Comparison of ENCODE assay signal across 8 cellular contexts in genomic region chr14:30005114-30005698, GRCh38.
DNase-seq lines count a peak whose midpoint lies in the region; ATAC-seq, FAIRE-seq and TF ChIP-seq lines count a peak whose summit lies in the region.

No MANE protein-coding gene starts in this region.

- CTCF ChIA-PET in activated CD4-positive, alpha-beta memory T cell treated with anti-CD3 and anti-CD28 coated beads, Interleukin-2, amount 10 ng/mL, durations not matched to agents 7 days and 5 days (lab: Charles Lee) = no interaction called here

- FAIRE-seq in frontal cortex (lab: Jason Lieb, UNC) = peak; percentile 10

- no peak overlapping the region for H3K4me3 ChIP-seq in AG09309 (ENCODE audit: control insufficient read depth, low read depth, low read length)

- DNase-seq in AG09309 (ENCODE audit: low read depth) (peak; percentile 52), NCI-H1105 treated with DMSO at 0.1 percent for 48 hours (lab: John Stamatoyannopoulos, UW) (peak; percentile 53), SKM-1 treated with dmso at 0.1 percent for 144 hours (lab: John Stamatoyannopoulos, UW; ENCODE audit: unreplicated experiment) (peak; percentile 24), frontal cortex (ENCODE audit: low spot score in 2 of 2) (peak; percentile 19 to 46), pulmonary artery endothelial cell (ENCODE audit: low read depth, low spot score) (peak; percentile 19), NCI-H1048 (lab: John Stamatoyannopoulos, UW) (no peak)
- DNase-seq in activated CD4-positive, alpha-beta memory T cell treated with anti-CD3 and anti-CD28 coated beads, Interleukin-2, amount 10 ng/mL, durations not matched to agents 7 days and 5 days = no peak

- no peaks in the 10 kb centered on the region for H3K27me3 Mint-ChIP-seq in activated CD4-positive, alpha-beta memory T cell treated with anti-CD3 and anti-CD28 coated beads, Interleukin-2, amount 10 ng/mL, durations not matched to agents 7 days and 5 days

- no peak overlapping the region for H3K4me3 Mint-ChIP-seq in activated CD4-positive, alpha-beta memory T cell treated with anti-CD3 and anti-CD28 coated beads, Interleukin-2, amount 10 ng/mL, durations not matched to agents 7 days and 5 days

- no peak overlapping the region for H3K27ac Mint-ChIP-seq in activated CD4-positive, alpha-beta memory T cell treated with anti-CD3 and anti-CD28 coated beads, Interleukin-2, amount 10 ng/mL, durations not matched to agents 7 days and 5 days

- peaks cover 12% of the 10 kb centered on the region for H3K9me3 Mint-ChIP-seq in activated CD4-positive, alpha-beta memory T cell treated with anti-CD3 and anti-CD28 coated beads, Interleukin-2, amount 10 ng/mL, durations not matched to agents 7 days and 5 days

- H3K4me1 Mint-ChIP-seq in activated CD4-positive, alpha-beta memory T cell treated with anti-CD3 and anti-CD28 coated beads, Interleukin-2, amount 10 ng/mL, durations not matched to agents 7 days and 5 days = no peaks in the 10 kb centered on the region

- ATAC-seq in GM21423 (IDR thresholded peaks at IDR 0.05; ENCODE audit: unreplicated experiment) = peak; percentile 60

- H3K36me3 Mint-ChIP-seq in activated CD4-positive, alpha-beta memory T cell treated with anti-CD3 and anti-CD28 coated beads, Interleukin-2, amount 10 ng/mL, durations not matched to agents 7 days and 5 days (ENCODE audit: low read depth) = no peaks in the 10 kb centered on the region

- POLR2A ChIA-PET in activated CD4-positive, alpha-beta memory T cell treated with anti-CD3 and anti-CD28 coated beads, Interleukin-2, amount 10 ng/mL, durations not matched to agents 7 days and 5 days (lab: Charles Lee) = no interaction called here

- peak; percentile 74 for TF ChIP-seq CTCF in AG09309 (IDR thresholded peaks at IDR 0.05; ENCODE audit: control insufficient read depth, insufficient read depth, low read depth, low read length, missing control alignments)

Comparison
In these comparisons a context has a peak if more than half of its experiments do, and no peak if none do; other contexts are left out.
1. DNase-seq: peak in AG09309 (single experiment), NCI-H1105 treated with DMSO at 0.1 percent for 48 hours (single experiment), SKM-1 treated with dmso at 0.1 percent for 144 hours (single experiment), frontal cortex (2 of 2) and pulmonary artery endothelial cell (single experiment); none in activated CD4-positive, alpha-beta memory T cell treated with anti-CD3 and anti-CD28 coated beads, Interleukin-2, amount 10 ng/mL, durations not matched to agents 7 days and 5 days (single experiment) and NCI-H1048 (single experiment).